8 cellular contexts compared by ENCODE assay signal in the genomic region with DNA sequence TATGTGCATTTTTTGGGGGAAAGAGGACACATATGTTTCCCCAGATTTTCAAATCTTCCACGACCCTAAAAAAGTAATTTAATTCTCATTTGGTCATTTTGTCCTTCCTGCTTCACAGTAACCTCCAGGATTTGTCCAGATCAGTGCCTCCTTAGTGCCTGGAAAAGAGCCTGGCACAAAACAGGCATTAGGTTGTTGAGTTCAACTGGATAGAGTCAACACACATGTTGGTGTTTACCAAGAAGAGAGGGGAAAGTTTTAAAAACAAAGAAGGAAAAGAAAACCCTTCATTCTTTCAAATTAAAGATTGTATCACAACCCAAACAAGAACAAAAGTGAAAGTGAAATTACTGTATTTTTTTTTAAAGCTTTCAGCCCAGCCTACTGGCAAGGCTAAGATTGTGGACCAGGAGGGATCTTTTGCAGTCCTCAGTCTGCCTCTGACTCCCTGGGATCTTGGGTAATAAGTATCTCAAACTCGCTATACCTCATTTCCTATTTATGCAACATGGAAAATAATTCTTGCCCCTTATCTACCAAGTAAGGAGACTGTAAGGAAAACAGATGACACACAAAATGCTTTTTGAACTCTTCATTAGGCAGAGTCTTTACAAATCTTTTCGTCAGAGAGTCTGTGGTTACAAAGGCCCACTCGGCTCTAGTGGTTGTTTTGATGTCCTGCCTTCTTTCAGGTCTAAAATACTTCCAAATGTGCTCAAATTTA. TPM values are rescaled to one million over a fixed set of nuclear protein-coding genes. Genes with fewer than 3 reads are reported as not detected.
DNase-seq lines count a peak whose midpoint lies in the region; ATAC-seq, FAIRE-seq and TF ChIP-seq lines count a peak whose summit lies in the region.

No MANE protein-coding gene starts in this region.

- ATAC-seq in GM19395 (IDR thresholded peaks at IDR 0.05; ENCODE audit: unreplicated experiment) (peak; percentile 69), GM12878 (peak; percentile 75)
- peak; percentile 70 to 86 for ATAC-seq in natural killer cell treated with Interleukin-12 subunit alpha and Interleukin-12 subunit beta and Interleukin-15 and Interleukin-18, amount 100 ng/mL, for 72 hours

- SMC1A ChIA-PET in GM12878 (lab: Charles Lee; ENCODE audit: uncharacterized antibody, unreplicated experiment), result interaction anchor here (0.8 kb wide), 1 partner anchor 17 kb away, joined by 3 read pairs; no protein-coding TSS in a partner anchor

- no peak for TF ChIP-seq RAD21 in GM12878 (IDR thresholded peaks at IDR 0.05; ENCODE audit: insufficient read depth, low read depth, low read length)

- H3K9me3 ChIP-seq in BLaER1, result no peaks in the 10 kb centered on the region
- H3K9me3 ChIP-seq in Loucy (ENCODE audit: insufficient read depth, low read depth, low read length), result no peaks in the 10 kb centered on the region
- H3K9me3 ChIP-seq in GM12878 (replicated peaks; ENCODE audit: control insufficient read depth, insufficient read depth, low read length), result no peaks in the 10 kb centered on the region

- H3K36me3 ChIP-seq in BLaER1, result no peaks in the 10 kb centered on the region
- no peaks in the 10 kb centered on the region for H3K36me3 ChIP-seq in Loucy (ENCODE audit: insufficient read depth, low read length)
- no peaks in the 10 kb centered on the region for H3K36me3 ChIP-seq in GM12878 (ENCODE audit: control insufficient read depth in 2 of 2, insufficient read depth in 2 of 2, low read length in 1 of 2)

- H3K9ac ChIP-seq in BLaER1 (no peak overlapping the region), Loucy (ENCODE audit: low read depth, low read length, poor library complexity, severe bottlenecking) (peak overlapping the region; percentile 25), GM12878 (ENCODE audit: control insufficient read depth, insufficient read depth, low read length) (no peak overlapping the region; the same call in 1 of the 2 replicates)

- H3K9me2 ChIP-seq in Loucy (replicated peaks; ENCODE audit: low read depth, low read length), result no peaks in the 10 kb centered on the region

- POLR2A ChIA-PET in GM12878 (lab: Charles Lee), result no interaction called here

- CTCF ChIA-PET in GM12878 (lab: Yijun Ruan, JAX), result no interaction called here

- no peaks in the 10 kb centered on the region for H3K9me3 Mint-ChIP-seq in natural killer cell treated with Interleukin-12 subunit alpha and Interleukin-12 subunit beta and Interleukin-15 and Interleukin-18, amount 100 ng/mL, for 72 hours

- no peaks in the 10 kb centered on the region for H3K36me3 Mint-ChIP-seq in natural killer cell treated with Interleukin-12 subunit alpha and Interleukin-12 subunit beta and Interleukin-15 and Interleukin-18, amount 100 ng/mL, for 72 hours

- no peak for FAIRE-seq in GM12878 (lab: Jason Lieb, UNC)

- H3K27me3 ChIP-seq in BLaER1 (no peaks in the 10 kb centered on the region), Loucy (ENCODE audit: insufficient read depth, low read length, poor library complexity, severe bottlenecking) (no peaks in the 10 kb centered on the region), GM12878 (replicated peaks in 1 of 2; ENCODE audit: control insufficient read depth in 2 of 2, insufficient read depth in 2 of 2, low read length in 1 of 2) (no peaks in the 10 kb centered on the region)

- H3K4me1 ChIP-seq in BLaER1 (peaks cover 20% of the 10 kb centered on the region), Loucy (ENCODE audit: insufficient read depth, low read length, poor library complexity, severe bottlenecking) (peaks cover 32% of the 10 kb centered on the region), GM12878 (ENCODE audit: control insufficient read depth, insufficient read depth, low read length) (peaks cover 30% of the 10 kb centered on the region)

- H3K4me1 Mint-ChIP-seq in natural killer cell treated with Interleukin-12 subunit alpha and Interleukin-12 subunit beta and Interleukin-15 and Interleukin-18, amount 100 ng/mL, for 72 hours (ENCODE audit: low read depth in 2 of 2), result peaks cover 45 to 48% of the 10 kb centered on the region in 2 donors

- intact Hi-C loops in GM12878 (cut with micrococcal nuclease; ENCODE audit: unreplicated experiment), result loop anchor here (5.0 kb wide), 1 partner anchor 315 kb away; a partner anchor contains a TSS

- WGBS in GM12878 (ENCODE audit: insufficient coverage, insufficient replicate concordance, low lambda C conversion rate, missing lambda C conversion rate), result 7% methylated on average over 4 of the region's 4 CpGs

- H3K79me2 ChIP-seq in Loucy (ENCODE audit: insufficient read depth, low read length), result no peaks in the 10 kb centered on the region
- no peaks in the 10 kb centered on the region for H3K79me2 ChIP-seq in GM12878 (ENCODE audit: control insufficient read depth, insufficient read depth, low read length)

- in situ Hi-C loops in GM12878 (cut with MboI), result no loop called here

- no peak for TF ChIP-seq EP300 in GM12878 (IDR thresholded peaks at IDR 0.05; ENCODE audit: borderline replicate concordance in 1 of 2, control insufficient read depth in 1 of 2, low read depth in 2 of 2, low read length in 2 of 2)

- peak overlapping the region; percentile 81 for H2AFZ ChIP-seq in Loucy (ENCODE audit: low read length)
- peak overlapping the region; percentile 84 for H2AFZ ChIP-seq in GM12878 (ENCODE audit: control insufficient read depth, low read depth, low read length)

- H3K27ac Mint-ChIP-seq in natural killer cell treated with Interleukin-12 subunit alpha and Interleukin-12 subunit beta and Interleukin-15 and Interleukin-18, amount 100 ng/mL, for 72 hours, result peak overlapping the region; percentile 72 to 87

- H3K4me2 ChIP-seq in BLaER1 (peak overlapping the region; percentile 56), Loucy (ENCODE audit: low read depth, low read length, poor library complexity, severe bottlenecking) (peak overlapping the region; percentile 59), GM12878 (ENCODE audit: control insufficient read depth, insufficient read depth) (peak overlapping the region; percentile 45)

- H3F3A ChIP-seq in Loucy (ENCODE audit: low read depth), result no peaks in the 10 kb centered on the region

- no peak for DNase-seq in GM12878 (ENCODE audit: low read depth, low spot score)
- DNase-seq in natural killer cell treated with Interleukin-12 subunit alpha and Interleukin-12 subunit beta and Interleukin-15 and Interleukin-18, amount 100 ng/mL, for 72 hours (ENCODE audit: low spot score), result no peak
- no peak for DNase-seq in NCI-H1694 (lab: John Stamatoyannopoulos, UW)
- DNase-seq in NCI-H2227 (lab: John Stamatoyannopoulos, UW; ENCODE audit: unreplicated experiment), result no peak
- no peak for DNase-seq in NCI-H510A treated with DMSO at 0.1 percent for 48 hours (lab: John Stamatoyannopoulos, UW)

- TF ChIP-seq CTCF in Loucy (conservative IDR thresholded peaks at IDR 0.05; ENCODE audit: low read length) (0 out of 2 replicates have a peak, but pooled peaks have one; percentile 19), GM12878 (IDR thresholded peaks at IDR 0.05 in 2 of 3, conservative IDR thresholded peaks at IDR 0.05 in 1 of 3; ENCODE audit: control insufficient read depth in 2 of 3, extremely low read depth in 1 of 3, insufficient read depth in 1 of 3, low read depth in 3 of 3, low read length in 3 of 3) (no peak; a peak in 1 of 6 replicates)

- no peak for TF ChIP-seq POLR2A in GM12878 (IDR thresholded peaks at IDR 0.05; ENCODE audit: low read depth, low read length)

- H3K27me3 Mint-ChIP-seq in natural killer cell treated with Interleukin-12 subunit alpha and Interleukin-12 subunit beta and Interleukin-15 and Interleukin-18, amount 100 ng/mL, for 72 hours, result no peaks in the 10 kb centered on the region

- H4K20me1 ChIP-seq in BLaER1 (no peaks in the 10 kb centered on the region), Loucy (ENCODE audit: insufficient read depth, low read length, poor library complexity, severe bottlenecking) (no peaks in the 10 kb centered on the region), GM12878 (ENCODE audit: control insufficient read depth, insufficient read depth) (no peaks in the 10 kb centered on the region)

- H3K27ac ChIP-seq in BLaER1 (peak overlapping the region; percentile 3; the same call in 1 of the 2 replicates), GM12878 (ENCODE audit: control insufficient read depth, insufficient read depth) (peak overlapping the region; percentile 35; the same call in 1 of the 2 replicates)

- H3K4me3 Mint-ChIP-seq in natural killer cell treated with Interleukin-12 subunit alpha and Interleukin-12 subunit beta and Interleukin-15 and Interleukin-18, amount 100 ng/mL, for 72 hours, result peak overlapping the region; percentile 56

- no TSS peak for BruUV-seq in GM12878 (replicated peaks; lab: Mats Ljungman, UMichigan)

- H3K4me3 ChIP-seq in BLaER1, result no peak overlapping the region
- H3K4me3 ChIP-seq in Loucy (ENCODE audit: low read length, poor library complexity, severe bottlenecking), result peak overlapping the region; percentile 57
- H3K4me3 ChIP-seq in GM12878, result no peak overlapping the region; the same call in 1 of the 2 replicates

- RAD21 ChIA-PET in GM12878 (lab: Charles Lee; ENCODE audit: unreplicated experiment), result no interaction called here

TF ChIP-seq in GM12878, 131 proteins besides CTCF, POLR2A, EP300 and RAD21 (continues in another document):
- TF ChIP-seq CREB1 (IDR thresholded peaks at IDR 0.05; ENCODE audit: low read depth), result 0 out of 2 replicates have a peak, but pooled peaks have one; percentile 13
- TF ChIP-seq KDM1A (IDR thresholded peaks at IDR 0.05; ENCODE audit: borderline replicate concordance), result no peak

RNA-seq across cellular contexts. Expression of a gene that starts 57.8 kb away (rescaled TPM):
- 34.6 and 35.2 TPM in 2 replicates for total RNA-seq in GM12878 (2013; cell fraction: nucleolus; rRNA removed)
- total RNA-seq in GM12878 (2014; rRNA removed), result 16.0 and 16.1 TPM in 2 replicates
- 15.2 and 15.9 TPM in 2 replicates for total RNA-seq in GM12878 (2014; rRNA removed; fragmentation: Illumina TruSeq; extraction: Trizol)
- 14.9 and 16.0 TPM in 2 replicates for total RNA-seq in GM12878 (2021)
- 5.9 TPM for polyA plus RNA-seq in GM12878 (2011; ENCODE audit: low read depth)
- polyA plus RNA-seq in GM12878 (2011; rRNA removed), result 10.0 and 11.6 TPM in 2 replicates
- polyA plus RNA-seq in GM12878 (2011; cell fraction: cytosol; rRNA removed), result 3.5 and 4.6 TPM in 2 replicates
- 7.7 and 8.7 TPM in 2 replicates for polyA plus RNA-seq in GM12878 (2011; cell fraction: nucleus; rRNA removed)
- polyA plus RNA-seq in GM12878 (2012), result 9.2 and 10.9 TPM in 2 replicates
- polyA plus RNA-seq in GM12878 (2014; fragmentation: Illumina TruSeq; extraction: Trizol), result 14.9 and 17.7 TPM in 2 replicates
- polyA plus RNA-seq in GM12878 (2014; fragmentation: Nextera tagmentation; extraction: Ambion mirVana), result 1 to 10 TPM; 8.3 to 9.4 TPM
- 8.2 and 9.7 TPM in 2 replicates for polyA plus RNA-seq in GM12878 (2014; rRNA removed)
- 10 to 100 TPM; 21.4 to 21.8 TPM for polyA plus RNA-seq in GM12878 (2016; fragmentation: Nextera tagmentation; extraction: Ambion mirVana)
- 12.0 and 16.1 TPM in 2 replicates for polyA minus RNA-seq in GM12878 (2011; rRNA and poly(A)+ RNA removed)
- 5.3 and 6.3 TPM in 2 replicates for polyA minus RNA-seq in GM12878 (2011; cell fraction: cytosol; rRNA and poly(A)+ RNA removed)
- polyA minus RNA-seq in GM12878 (2011; cell fraction: nucleus; rRNA and poly(A)+ RNA removed), result 9.1 and 11.5 TPM in 2 replicates
- 10 to 100 TPM; 29.8 to 31.3 TPM for total RNA-seq in natural killer cell treated with Interleukin-12 subunit alpha and Interleukin-12 subunit beta and Interleukin-15 and Interleukin-18, amount 100 ng/mL, for 72 hours
